8 cellular contexts compared by ENCODE assay signal in genomic region chr3:158845748-158846350, GRCh38. TPM values are rescaled to one million over a fixed set of nuclear protein-coding genes. Genes with fewer than 3 reads are reported as not detected.
DNase-seq lines count a peak whose midpoint lies in the region; ATAC-seq, FAIRE-seq and TF ChIP-seq lines count a peak whose summit lies in the region.

No MANE protein-coding gene starts in this region.

- no peak for ATAC-seq in CD4-positive, alpha-beta T cell (ENCODE audit: poor library complexity)
- peak; percentile 40 for ATAC-seq in HG03175 (IDR thresholded peaks at IDR 0.05; ENCODE audit: unreplicated experiment)
- ATAC-seq in stimulated activated naive B cell treated with anti-CD40 and anti-IgM and Interleukin-4, amounts not matched to agents 10 μg/mL and 1 μg/mL and 100 μg/mL, for 72 hours (replicated peaks), result peak; percentile 61 to 63
- no peak for ATAC-seq in HG03039 (IDR thresholded peaks at IDR 0.05; ENCODE audit: unreplicated experiment)

- H3K4me3 Mint-ChIP-seq in CD4-positive, alpha-beta T cell, result no peak overlapping the region
- H3K4me3 Mint-ChIP-seq in stimulated activated naive B cell treated with anti-CD40 and anti-IgM and Interleukin-4, amounts not matched to agents 10 μg/mL and 1 μg/mL and 100 μg/mL, for 72 hours, result no peak overlapping the region

- POLR2A ChIA-PET in CD4-positive, alpha-beta T cell (lab: Charles Lee), result no interaction called here

- no peaks in the 10 kb centered on the region for H3K27me3 ChIP-seq in CD4-positive, alpha-beta T cell (ENCODE audit: control insufficient read depth, insufficient read depth, low read length)

- TF ChIP-seq CTCF in CD4-positive, alpha-beta T cell (IDR thresholded peaks at IDR 0.05), result peak; percentile 93

- DNase-seq in CD4-positive, alpha-beta T cell, result peak in 4 of 10 experiments; percentile 5 to 19 (median 12)
- DNase-seq in GM18507 (ENCODE audit: extremely low spot score, insufficient read length, low read depth) (peak; percentile 32), NCI-H460 (ENCODE audit: extremely low read depth, low read depth) (peak; percentile 38), hepatic stellate cell (ENCODE audit: low spot score) (peak; percentile 14)
- peak; percentile 3 for DNase-seq in activated T-helper 9 cell treated with anti-CD3 and anti-CD28 coated beads, Interleukin-2, amount 50 U/mL, for 16 hours (ENCODE audit: low read depth)
- DNase-seq in stimulated activated naive B cell treated with anti-CD40 and anti-IgM and Interleukin-4, amounts not matched to agents 10 μg/mL and 1 μg/mL and 100 μg/mL, for 72 hours, result no peak

- intact Hi-C loops in CD4-positive, alpha-beta T cell (cut with DNase I, micrococcal nuclease), result loop anchor here (1.0 to 10.0 kb wide), 5 partner anchors 414 to 1641 kb away; no protein-coding TSS in a partner anchor

- CTCF ChIA-PET in CD4-positive, alpha-beta T cell (lab: Charles Lee), result interaction anchor here (1.8 kb wide), 2 partner anchors 10 to 414 kb away, joined by 6 to 10 read pairs; no protein-coding TSS in a partner anchor

- peaks cover 3% of the 10 kb centered on the region for H3K4me1 Mint-ChIP-seq in CD4-positive, alpha-beta T cell (ENCODE audit: low read depth)
- peaks cover 0 to 2% of the 10 kb centered on the region in 2 donors for H3K4me1 Mint-ChIP-seq in stimulated activated naive B cell treated with anti-CD40 and anti-IgM and Interleukin-4, amounts not matched to agents 10 μg/mL and 1 μg/mL and 100 μg/mL, for 72 hours

- H3K27ac Mint-ChIP-seq in CD4-positive, alpha-beta T cell, result no peak overlapping the region
- no peak overlapping the region for H3K27ac Mint-ChIP-seq in stimulated activated naive B cell treated with anti-CD40 and anti-IgM and Interleukin-4, amounts not matched to agents 10 μg/mL and 1 μg/mL and 100 μg/mL, for 72 hours

- peak; percentile 74 for FAIRE-seq in GM18507 (lab: Jason Lieb, UNC)

- H3K27me3 Mint-ChIP-seq in CD4-positive, alpha-beta T cell, result peaks cover 6% of the 10 kb centered on the region
- peaks cover 0 to 4% of the 10 kb centered on the region in 2 donors for H3K27me3 Mint-ChIP-seq in stimulated activated naive B cell treated with anti-CD40 and anti-IgM and Interleukin-4, amounts not matched to agents 10 μg/mL and 1 μg/mL and 100 μg/mL, for 72 hours

- no peaks in the 10 kb centered on the region for H3K9me3 ChIP-seq in CD4-positive, alpha-beta T cell (ENCODE audit: control insufficient read depth, low read length)

- no peak overlapping the region for H3K27ac ChIP-seq in CD4-positive, alpha-beta T cell (ENCODE audit: low read depth, low read length)

- H3K36me3 Mint-ChIP-seq in CD4-positive, alpha-beta T cell (ENCODE audit: low read depth), result no peaks in the 10 kb centered on the region
- H3K36me3 Mint-ChIP-seq in stimulated activated naive B cell treated with anti-CD40 and anti-IgM and Interleukin-4, amounts not matched to agents 10 μg/mL and 1 μg/mL and 100 μg/mL, for 72 hours, result peaks cover 3 to 5% of the 10 kb centered on the region in 2 donors

- H3K9me3 Mint-ChIP-seq in CD4-positive, alpha-beta T cell, result no peaks in the 10 kb centered on the region
- no peaks in the 10 kb centered on the region for H3K9me3 Mint-ChIP-seq in stimulated activated naive B cell treated with anti-CD40 and anti-IgM and Interleukin-4, amounts not matched to agents 10 μg/mL and 1 μg/mL and 100 μg/mL, for 72 hours

RNA-seq across cellular contexts. Expression of gene MFSD1, which starts 44.0 kb away (rescaled TPM):
- total RNA-seq in CD4-positive, alpha-beta T cell, result 1 to 10 TPM; 7.2 to 7.6 TPM
- 28.6 and 30.9 TPM in 2 replicates for total RNA-seq in NCI-H460 (2014; rRNA removed; shearing (Covaris generic))
- polyA plus RNA-seq in NCI-H460 (2014; cell fraction: nucleus; rRNA removed), result 38.5 and 42.1 TPM in 2 replicates

Comparison
In these comparisons a context has a peak if more than half of its experiments do, and no peak if none do; other contexts are left out.
1. ATAC-seq: peak in HG03175 (single experiment) and stimulated activated naive B cell treated with anti-CD40 and anti-IgM and Interleukin-4, amounts not matched to agents 10 μg/mL and 1 μg/mL and 100 μg/mL, for 72 hours (2 of 2); none in CD4-positive, alpha-beta T cell (single experiment) and HG03039 (single experiment).